Comparison of ENCODE assay signal across 8 cellular contexts in the genomic region with DNA sequence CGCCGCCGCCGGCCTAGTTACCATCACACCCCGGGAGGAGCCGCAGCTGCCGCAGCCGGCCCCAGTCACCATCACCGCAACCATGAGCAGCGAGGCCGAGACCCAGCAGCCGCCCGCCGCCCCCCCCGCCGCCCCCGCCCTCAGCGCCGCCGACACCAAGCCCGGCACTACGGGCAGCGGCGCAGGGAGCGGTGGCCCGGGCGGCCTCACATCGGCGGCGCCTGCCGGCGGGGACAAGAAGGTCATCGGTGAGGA. TPM values are rescaled to one million over a fixed set of nuclear protein-coding genes. Genes with fewer than 3 reads are reported as not detected.
A peak's percentile ranks its signal among the peaks of the same experiment; 100 is the strongest.
DNase-seq lines count a peak whose midpoint lies in the region; ATAC-seq and TF ChIP-seq lines count a peak whose summit lies in the region.
"Not testable (repeated sequence)": the region's sequence is repeated elsewhere in the genome, so short reads cannot be mapped to it uniquely, and the experiment has no call there.

No MANE protein-coding gene starts in this region.

- H4K20me1 ChIP-seq in Karpas-422 (ENCODE audit: insufficient read depth, low read depth, low read length) (peaks cover 44% of the 10 kb centered on the region), osteoblast (ENCODE audit: insufficient read depth, low read length) (peaks cover 39% of the 10 kb centered on the region)

- peaks cover 50% of the 10 kb centered on the region for H3K4me1 Mint-ChIP-seq in activated CD8-positive, alpha-beta memory T cell treated with anti-CD3 and anti-CD28 coated beads, Interleukin-2, amount 10 ng/mL, durations not matched to agents 7 days and 5 days

- H3K36me3 ChIP-seq in Karpas-422 (ENCODE audit: insufficient read depth, low read length) (peaks cover 41% of the 10 kb centered on the region), iPS-20b (ENCODE audit: insufficient read depth, low read depth, low read length) (peaks cover 40% of the 10 kb centered on the region), osteoblast (ENCODE audit: insufficient read depth, low read length) (peaks cover 18% of the 10 kb centered on the region)
- not testable (repeated sequence) for H3K36me3 ChIP-seq in duodenal mucosa (ENCODE audit: control insufficient read depth in 1 of 2, insufficient read depth in 2 of 2, low read length in 2 of 2); upper lobe of right lung

- H3K27ac Mint-ChIP-seq in activated CD8-positive, alpha-beta memory T cell treated with anti-CD3 and anti-CD28 coated beads, Interleukin-2, amount 10 ng/mL, durations not matched to agents 7 days and 5 days = peak overlapping the region; percentile 95

- peaks cover 64% of the 10 kb centered on the region for H3K79me2 ChIP-seq in Karpas-422 (ENCODE audit: low read length)
- peaks cover 51% of the 10 kb centered on the region for H3K79me2 ChIP-seq in osteoblast (ENCODE audit: insufficient read depth, low read length)

- H3K9me3 Mint-ChIP-seq in activated CD8-positive, alpha-beta memory T cell treated with anti-CD3 and anti-CD28 coated beads, Interleukin-2, amount 10 ng/mL, durations not matched to agents 7 days and 5 days (ENCODE audit: low read depth) = not testable (repeated sequence)

- H3K36me3 Mint-ChIP-seq in activated CD8-positive, alpha-beta memory T cell treated with anti-CD3 and anti-CD28 coated beads, Interleukin-2, amount 10 ng/mL, durations not matched to agents 7 days and 5 days = peaks cover 38% of the 10 kb centered on the region

- H3K27ac ChIP-seq in Karpas-422 (ENCODE audit: low read length); iPS-20b (ENCODE audit: low read length); osteoblast (ENCODE audit: low read depth, low read length): not testable (repeated sequence)
- H3K27ac ChIP-seq in duodenal mucosa (ENCODE audit: low read depth, low read length) (peak overlapping the region; percentile 60), upper lobe of right lung (peak overlapping the region; percentile 94)

- not testable (repeated sequence) for H3K9me2 ChIP-seq in Karpas-422 (replicated peaks; ENCODE audit: insufficient read depth, low read length)

- H3K4me1 ChIP-seq in Karpas-422 (ENCODE audit: low read length) (peaks cover 59% of the 10 kb centered on the region), duodenal mucosa (ENCODE audit: control insufficient read depth in 1 of 2, insufficient read depth in 2 of 2, low read length in 2 of 2) (peaks cover 42 to 45% of the 10 kb centered on the region in 2 donors), iPS-20b (ENCODE audit: insufficient read depth, low read length) (peaks cover 23% of the 10 kb centered on the region; the same call in 1 of the 2 replicates), osteoblast (ENCODE audit: insufficient read depth, low read length) (peaks cover 51% of the 10 kb centered on the region), upper lobe of right lung (peaks cover 52% of the 10 kb centered on the region)

- DNase-seq in Karpas-422; activated CD8-positive, alpha-beta memory T cell treated with anti-CD3 and anti-CD28 coated beads, Interleukin-2, amount 10 ng/mL, durations not matched to agents 7 days and 5 days; osteoblast (ENCODE audit: insufficient read length, low spot score, missing footprints); upper lobe of right lung: not testable (repeated sequence)

- not testable (repeated sequence) for H3K27me3 ChIP-seq in Karpas-422 (ENCODE audit: low read length); duodenal mucosa (ENCODE audit: control insufficient read depth in 1 of 2, insufficient read depth in 2 of 2, low read length in 2 of 2); iPS-20b (ENCODE audit: insufficient read depth, low read length); osteoblast (ENCODE audit: insufficient read depth, low read length); upper lobe of right lung

- H3K9ac ChIP-seq in Karpas-422 (ENCODE audit: low read length) = peak overlapping the region; percentile 87
- H3K9ac ChIP-seq in duodenal mucosa (ENCODE audit: low read depth in 1 of 2, low read length in 2 of 2); iPS-20b (ENCODE audit: low read depth, low read length): not testable (repeated sequence)

- TF ChIP-seq CTCF in osteoblast (IDR thresholded peaks at IDR 0.05; ENCODE audit: extremely low read depth, low read depth, low read length); upper lobe of right lung (IDR thresholded peaks at IDR 0.05): not testable (repeated sequence)

- intact Hi-C loops in upper lobe of right lung (cut with DNase I) = not testable (repeated sequence)

- peak overlapping the region; percentile 86 for H3K4me3 Mint-ChIP-seq in activated CD8-positive, alpha-beta memory T cell treated with anti-CD3 and anti-CD28 coated beads, Interleukin-2, amount 10 ng/mL, durations not matched to agents 7 days and 5 days

- not testable (repeated sequence) for H3K27me3 Mint-ChIP-seq in activated CD8-positive, alpha-beta memory T cell treated with anti-CD3 and anti-CD28 coated beads, Interleukin-2, amount 10 ng/mL, durations not matched to agents 7 days and 5 days

- H2AFZ ChIP-seq in Karpas-422 (ENCODE audit: low read length); osteoblast (ENCODE audit: low read length): not testable (repeated sequence)

- H3K4me3 ChIP-seq in Karpas-422 (ENCODE audit: low read length) (peak overlapping the region; percentile 67; the same call in 1 of the 2 replicates), duodenal mucosa (ENCODE audit: low read depth in 1 of 2, low read length in 2 of 2) (peak overlapping the region; percentile 84), iPS-20b (ENCODE audit: low read length) (peak overlapping the region; percentile 86; the same call in 1 of the 2 replicates), osteoblast (ENCODE audit: insufficient read depth, low read length) (peak overlapping the region; percentile 90), upper lobe of right lung (peak overlapping the region; percentile 79)

- ATAC-seq in GM18520 (IDR thresholded peaks at IDR 0.05; ENCODE audit: unreplicated experiment) (peak; percentile 5), HG02588 (IDR thresholded peaks at IDR 0.05; ENCODE audit: unreplicated experiment) (peak; percentile 15), upper lobe of right lung (peak; percentile 14)
- ATAC-seq in activated CD8-positive, alpha-beta memory T cell treated with anti-CD3 and anti-CD28 coated beads, Interleukin-2, amount 10 ng/mL, durations not matched to agents 7 days and 5 days = peak; percentile 17

- not testable (repeated sequence) for H3K9me3 ChIP-seq in Karpas-422 (ENCODE audit: low read length); duodenal mucosa (ENCODE audit: control insufficient read depth in 1 of 2, low read length in 2 of 2); iPS-20b (ENCODE audit: insufficient read depth, low read depth, low read length); osteoblast (ENCODE audit: low read depth, low read length); upper lobe of right lung

- H3K4me2 ChIP-seq in Karpas-422 (ENCODE audit: low read depth, low read length, poor library complexity, severe bottlenecking); osteoblast (ENCODE audit: insufficient read depth, low read length): not testable (repeated sequence)

- CTCF ChIA-PET in activated CD8-positive, alpha-beta memory T cell treated with anti-CD3 and anti-CD28 coated beads, Interleukin-2, amount 10 ng/mL, durations not matched to agents 7 days and 5 days (lab: Charles Lee) = interaction anchor here (0.8 to 2.5 kb wide), 7 partner anchors 9 to 164 kb away, joined by 3 to 9 read pairs (median 4); a partner anchor contains a TSS

RNA-seq across cellular contexts. Expression of a gene that starts 0.2 kb away (rescaled TPM):
- 652 and 1,200 TPM in 2 replicates for total RNA-seq in Karpas-422 (2014; rRNA removed; shearing (Covaris generic); ENCODE audit: low replicate concordance)
- total RNA-seq in activated CD8-positive, alpha-beta memory T cell treated with anti-CD3 and anti-CD28 coated beads, Interleukin-2, amount 10 ng/mL, durations not matched to agents 7 days and 5 days = 100 to 1,000 TPM; 731 to 790 TPM
- total RNA-seq in osteoblast = 481 and 491 TPM in 2 replicates
- total RNA-seq in upper lobe of right lung = 478 TPM

RNA-seq across cellular contexts. Expression of a gene that starts 24.2 kb away (rescaled TPM):
- 42.1 and 53.0 TPM in 2 replicates for total RNA-seq in Karpas-422 (2014; rRNA removed; shearing (Covaris generic); ENCODE audit: low replicate concordance)
- 100 to 1,000 TPM in 1 of 2 experiments, 10 to 100 TPM in 1; 93.7 to 104 TPM for total RNA-seq in activated CD8-positive, alpha-beta memory T cell treated with anti-CD3 and anti-CD28 coated beads, Interleukin-2, amount 10 ng/mL, durations not matched to agents 7 days and 5 days
- total RNA-seq in osteoblast (17.4 and 18.3 TPM in 2 replicates), upper lobe of right lung (20.0 TPM)

RNA-seq across cellular contexts. Expression of a gene that starts 57.6 kb away (rescaled TPM):
- not detected in 2 replicates for total RNA-seq in Karpas-422 (2014; rRNA removed; shearing (Covaris generic); ENCODE audit: low replicate concordance)
- total RNA-seq in activated CD8-positive, alpha-beta memory T cell treated with anti-CD3 and anti-CD28 coated beads, Interleukin-2, amount 10 ng/mL, durations not matched to agents 7 days and 5 days = not detected
- total RNA-seq in osteoblast (not detected in 2 replicates), upper lobe of right lung (not detected)
